8 cellular contexts compared by ENCODE assay signal in the genomic region with DNA sequence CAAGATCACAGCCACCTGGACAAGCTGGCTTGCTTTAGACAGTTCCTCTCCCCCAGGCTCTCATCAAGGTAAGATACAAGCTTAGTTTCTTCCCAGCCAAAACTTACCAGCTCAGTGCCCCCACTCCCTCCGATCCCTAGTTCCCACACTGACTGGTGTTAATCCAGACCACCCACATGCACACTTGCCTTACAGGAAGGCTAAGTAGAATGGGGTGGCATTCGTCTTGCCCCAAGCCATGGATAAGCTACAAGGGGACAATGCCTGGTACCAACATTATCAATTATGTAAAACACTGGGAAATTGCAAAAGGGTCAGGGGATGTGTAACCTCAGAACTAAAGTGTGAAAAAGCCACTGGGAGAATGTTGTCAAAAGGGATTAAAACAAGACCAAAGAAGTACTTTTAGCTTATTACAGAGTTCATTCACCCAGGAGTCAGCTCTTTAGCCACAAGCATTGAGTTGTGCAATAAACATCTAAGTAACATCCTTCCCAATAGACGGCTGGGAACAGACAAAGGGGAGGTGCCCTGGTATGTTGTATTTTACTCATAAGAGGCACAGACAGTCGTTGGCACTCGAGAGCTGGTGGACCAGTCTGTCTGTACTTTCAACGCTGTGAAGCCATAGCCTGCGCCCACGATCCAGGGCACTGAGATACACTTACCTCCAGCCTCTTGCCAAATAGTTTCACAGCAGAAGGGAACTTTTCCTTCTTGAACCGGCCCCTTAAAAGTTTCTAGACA. TPM values are rescaled to one million over a fixed set of nuclear protein-coding genes. Genes with fewer than 3 reads are reported as not detected.
A peak's percentile ranks its signal among the peaks of the same experiment; 100 is the strongest.
DNase-seq lines count a peak whose midpoint lies in the region; ATAC-seq, FAIRE-seq and TF ChIP-seq lines count a peak whose summit lies in the region.

No MANE protein-coding gene starts in this region.

- TF ChIP-seq POLR2A in GM12892 (IDR thresholded peaks at IDR 0.05; ENCODE audit: low read depth, low read length), result no peak

- peak; percentile 21 for FAIRE-seq in GM12892 (lab: Jason Lieb, UNC)

- no peak for DNase-seq in GM12892 (ENCODE audit: insufficient read length)
- peak; percentile 41 for DNase-seq in NOMO-1 treated with dmso at 0.1 percent for 144 hours (lab: John Stamatoyannopoulos, UW; ENCODE audit: unreplicated experiment)
- DNase-seq in medulla oblongata (ENCODE audit: extremely low spot score), result peak; percentile 27
- DNase-seq in upper lobe of right lung, result no peak
- no peak for DNase-seq in NCI-H187 (lab: John Stamatoyannopoulos, UW)
- DNase-seq in NCI-H526 treated with DMSO at 0.1 percent for 48 hours (lab: John Stamatoyannopoulos, UW), result no peak

- no peak for TF ChIP-seq CTCF in upper lobe of right lung (IDR thresholded peaks at IDR 0.05)

- intact Hi-C loops in upper lobe of right lung (cut with DNase I), result no loop called here

- H3K27me3 ChIP-seq in upper lobe of right lung, result no peaks in the 10 kb centered on the region

- peak; percentile 6 for ATAC-seq in upper lobe of right lung
- ATAC-seq in GM18517 (IDR thresholded peaks at IDR 0.05; ENCODE audit: unreplicated experiment), result no peak

- H3K9me3 ChIP-seq in upper lobe of right lung, result no peaks in the 10 kb centered on the region

- H3K36me3 ChIP-seq in upper lobe of right lung, result peaks cover 11% of the 10 kb centered on the region

- H3K4me1 ChIP-seq in upper lobe of right lung, result peaks cover 28% of the 10 kb centered on the region

- peak overlapping the region; percentile 93 for H3K4me3 ChIP-seq in upper lobe of right lung

- H3K27ac ChIP-seq in cingulate gyrus (ENCODE audit: low read depth, low read length), result peak overlapping the region; percentile 87
- peak overlapping the region; percentile 61 for H3K27ac ChIP-seq in upper lobe of right lung

RNA-seq across cellular contexts. Expression of a gene that starts 1.1 kb away (rescaled TPM):
- polyA plus RNA-seq in GM12892 (2012; ENCODE audit: missing spikeins), result 58.6 TPM
- total RNA-seq in upper lobe of right lung, result 105 TPM

RNA-seq across cellular contexts. Expression of a gene that starts 5.9 kb away (rescaled TPM):
- 80.8 TPM for polyA plus RNA-seq in GM12892 (2012; ENCODE audit: missing spikeins)
- 91.3 TPM for total RNA-seq in upper lobe of right lung

Comparison
In these comparisons a context has a peak if more than half of its experiments do, and no peak if none do; other contexts are left out.
1. DNase-seq: peak in NOMO-1 treated with dmso at 0.1 percent for 144 hours (single experiment) and medulla oblongata (single experiment); none in GM12892 (single experiment), upper lobe of right lung (single experiment), NCI-H187 (0 of 2) and NCI-H526 treated with DMSO at 0.1 percent for 48 hours (single experiment).